Comparison of ENCODE assay signal across 13 cellular contexts in the genomic region with DNA sequence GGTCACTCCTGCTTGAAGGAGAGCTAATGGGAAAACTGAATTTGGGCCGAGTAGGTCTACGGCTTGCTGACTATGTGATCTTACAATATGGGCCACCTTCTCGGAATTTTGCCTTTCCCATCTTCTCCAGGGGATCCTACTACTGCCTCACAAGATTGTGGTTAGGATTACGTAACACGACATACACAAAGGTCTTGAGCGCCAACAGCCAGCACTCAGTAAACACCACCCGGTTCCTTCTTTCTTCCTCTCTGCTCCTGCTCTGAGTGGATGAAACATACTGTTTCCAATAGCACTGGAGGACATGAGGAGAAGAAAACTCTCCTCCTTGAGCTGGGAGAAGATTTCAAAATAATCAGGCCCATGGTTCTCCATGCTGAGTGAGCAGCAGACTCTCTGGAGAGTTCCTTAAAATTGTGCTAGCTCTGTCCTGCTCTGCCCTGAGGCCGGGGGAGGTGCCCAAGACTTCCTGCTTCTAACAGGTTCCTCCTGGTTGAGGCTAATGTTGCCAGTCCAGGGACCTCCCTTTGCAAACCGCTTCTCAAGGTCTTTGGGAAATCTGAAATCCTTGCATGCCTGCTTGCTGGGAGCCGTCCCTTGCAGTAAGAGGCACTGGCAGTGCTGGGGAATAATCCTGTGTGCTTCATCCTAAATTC. TPM values are rescaled to one million over a fixed set of nuclear protein-coding genes. Genes with fewer than 3 reads are reported as not detected.
DNase-seq lines count a peak whose midpoint lies in the region; ATAC-seq, FAIRE-seq and TF ChIP-seq lines count a peak whose summit lies in the region.
"Had no signal": no experiment of that assay in that cellular context is flagged by ENCODE, and none has a peak within 500 bp of the region (broad histone marks: within the 10 kb centered on the region; RNA-seq: fewer than 3 reads in every experiment).

No MANE protein-coding gene starts in this region.

- in situ Hi-C loops in GM13977 (cut with MboI; ENCODE audit: low pct_unique_long_range_greater_than_20kb, low sequenced_read_pairs, unreplicated experiment) = no loop called here

- ATAC-seq in GM19397 (IDR thresholded peaks at IDR 0.05; ENCODE audit: unreplicated experiment) = no peak
- no peak for ATAC-seq in GM18861 (IDR thresholded peaks at IDR 0.05; ENCODE audit: unreplicated experiment)

- H3K27me3 ChIP-seq in adrenal gland (no peaks in the 10 kb centered on the region), suprapubic skin (no peaks in the 10 kb centered on the region)

- TF ChIP-seq CTCF in LNCaP clone FGC (IDR thresholded peaks at IDR 0.05; ENCODE audit: control insufficient read depth, extremely low read depth, insufficient read depth) (no peak), adrenal gland (IDR thresholded peaks at IDR 0.05) (no peak), kidney (IDR thresholded peaks at IDR 0.05; ENCODE audit: borderline replicate concordance, extremely low read depth, insufficient read depth) (no peak), suprapubic skin (IDR thresholded peaks at IDR 0.05) (no peak), GM13977 (IDR thresholded peaks at IDR 0.05; ENCODE audit: extremely low read depth, insufficient read depth, missing control alignments) (no peak)

- no peak overlapping the region for H3K9ac ChIP-seq in kidney (ENCODE audit: low read length in 2 of 2)

- no peak overlapping the region for H3K27ac ChIP-seq in adrenal gland
- H3K27ac ChIP-seq in kidney (ENCODE audit: low read depth in 2 of 2, low read length in 2 of 2) = no peak overlapping the region
- peak overlapping the region; percentile 42 for H3K27ac ChIP-seq in suprapubic skin

- H3K4me3 ChIP-seq in LNCaP clone FGC (ENCODE audit: low read depth, low read length) (no peak overlapping the region), adrenal gland (no peak overlapping the region), kidney (ENCODE audit: low read length in 2 of 2) (no peak overlapping the region), suprapubic skin (no peak overlapping the region)

- H3K9me3 ChIP-seq in adrenal gland (replicated peaks in 1 of 3) = no peaks in the 10 kb centered on the region
- H3K9me3 ChIP-seq in kidney (ENCODE audit: control insufficient read depth in 1 of 2, low read length in 2 of 2) = no peaks in the 10 kb centered on the region
- H3K9me3 ChIP-seq in suprapubic skin = no peaks in the 10 kb centered on the region

- H3K36me3 ChIP-seq in adrenal gland (replicated peaks in 1 of 2) (no peaks in the 10 kb centered on the region), kidney (ENCODE audit: control insufficient read depth in 1 of 2, insufficient read depth in 2 of 2, low read length in 2 of 2) (no peaks in the 10 kb centered on the region), suprapubic skin (peaks cover 7% of the 10 kb centered on the region)

- no peak for TF ChIP-seq POLR2A in adrenal gland (IDR thresholded peaks at IDR 0.05)
- no peak for TF ChIP-seq POLR2A in suprapubic skin (IDR thresholded peaks at IDR 0.05)

- H3K4me1 ChIP-seq in adrenal gland (replicated peaks in 1 of 2) (no peaks in the 10 kb centered on the region), kidney (ENCODE audit: control insufficient read depth in 1 of 2, insufficient read depth in 1 of 2, low read depth in 1 of 2, low read length in 2 of 2) (no peaks in the 10 kb centered on the region), suprapubic skin (peaks cover 2% of the 10 kb centered on the region)

- intact Hi-C loops in adrenal gland (cut with DNase I) = no loop called here
- intact Hi-C loops in kidney (cut with DNase I) = no loop called here

- 55 to 77% (median 65%) methylated on average over 8 to 10 of the region's 10 CpGs for WGBS in adrenal gland, 4 donors
- WGBS in suprapubic skin = 52% methylated on average over 10 of the region's 10 CpGs

- no peak for FAIRE-seq in kidney (lab: Jason Lieb, UNC)

- TF ChIP-seq EP300 in suprapubic skin (IDR thresholded peaks at IDR 0.05) = no peak

- DNase-seq in LNCaP clone FGC (ENCODE audit: low read depth) (peak; percentile 14), adrenal gland (peak in 5 of 7 donors; percentile 30 to 60 (median 38)), kidney (peak; percentile 88), suprapubic skin (ENCODE audit: low spot score in 2 of 2) (no peak), T1000 (lab: John Stamatoyannopoulos, UW) (no peak), GM13977 (ENCODE audit: low spot score) (no peak)
- DNase-seq: activated T-cell treated with anti-CD3 and anti-CD28 coated beads for 4 hours; NCI-H1105; SHP77; stimulated activated naive CD4-positive, alpha-beta T cell had no signal

RNA-seq across cellular contexts. Expression of a gene that starts 29.5 kb away (rescaled TPM):
- total RNA-seq in adrenal gland = 10 to 100 TPM; 17.6 to 44.4 (median 26.4) TPM
- polyA plus RNA-seq in adrenal gland = 10 to 100 TPM; 20.6 to 42.0 (median 39.6) TPM
- 47.4 TPM for total RNA-seq in kidney
- 22.9 TPM for polyA plus RNA-seq in kidney (ENCODE audit: insufficient read depth, low read depth, low replicate concordance)
- total RNA-seq in suprapubic skin = 10 to 100 TPM in 1 of 4 donors, 1 to 10 TPM in 3; 4.3 to 16.4 (median 8.5) TPM
- total RNA-seq: G401 had no signal

RNA-seq across cellular contexts. Expression of a gene that starts 34.8 kb away (rescaled TPM):
- total RNA-seq in adrenal gland (10 to 100 TPM in 1 of 8 donors, 1 to 10 TPM in 7; 2.9 to 31.3 (median 5.1) TPM), kidney (11.7 TPM), suprapubic skin (1 to 10 TPM; 3.2 to 6.1 (median 5.1) TPM)
- polyA plus RNA-seq in adrenal gland (10 to 100 TPM in 1 of 3 donors, 1 to 10 TPM in 2; 3.1 to 10.4 (median 4.7) TPM), kidney (ENCODE audit: insufficient read depth, low read depth, low replicate concordance) (4.3 TPM)
- total RNA-seq: G401 had no signal

Comparison
In these comparisons a context has a peak if more than half of its experiments do, and no peak if none do; other contexts are left out.
1. DNase-seq: peak in LNCaP clone FGC (single experiment), adrenal gland (5 of 7) and kidney (single experiment); none in suprapubic skin (0 of 2), T1000 (single experiment) and GM13977 (single experiment).